In the genomic region with DNA sequence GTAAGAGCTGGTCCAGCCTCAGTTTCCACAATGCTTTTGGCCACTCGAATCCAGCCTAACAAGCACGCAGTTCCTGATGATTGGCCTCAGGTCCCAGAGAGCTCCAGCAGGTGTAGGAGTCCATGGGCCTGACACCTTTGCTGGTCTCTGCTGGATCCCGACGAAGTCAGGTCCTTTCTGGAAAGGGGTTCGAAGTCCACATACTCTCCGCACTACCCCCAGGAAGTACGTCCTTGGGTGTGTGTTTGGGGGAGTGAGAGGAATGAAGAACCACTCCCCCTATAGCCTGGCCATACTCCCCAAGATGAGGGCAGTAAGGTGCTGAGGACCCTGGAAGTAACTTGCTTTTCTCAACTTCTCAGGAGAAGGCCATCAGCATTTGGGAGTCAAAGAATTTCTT, we compare ENCODE assay signal across 15 cellular contexts.
"Had no signal": no experiment of that assay in that cellular context is flagged by ENCODE, and none has a peak within 500 bp of the region (broad histone marks: within the 10 kb centered on the region; RNA-seq: fewer than 3 reads in every experiment).

No MANE protein-coding gene starts in this region.

- H3K27ac ChIP-seq: ascending aorta, coronary artery, parathyroid adenoma, thoracic aorta, upper lobe of left lung, WERI-Rb-1 had no signal

- H3K9me3 Mint-ChIP-seq: activated naive CD4-positive, alpha-beta T cell treated with anti-CD3 and anti-CD28 coated beads for 36 hours; activated T-cell treated with anti-CD3 and anti-CD28 coated beads, Interleukin-2, amount 50 U/mL, for 24 hours; central memory CD8-positive, alpha-beta T cell; stimulated activated naive B cell treated with anti-CD40 and anti-IgM and Interleukin-4, amounts not matched to agents 10 μg/mL and 1 μg/mL and 100 μg/mL, for 72 hours had no signal

- H3K9me3 ChIP-seq: ascending aorta, spleen, thoracic aorta, upper lobe of left lung had no signal

- H3K9ac ChIP-seq: parathyroid adenoma had no signal

- H3K27me3 ChIP-seq: ascending aorta, spleen, upper lobe of left lung had no signal

- H2AFZ ChIP-seq: parathyroid adenoma had no signal

- H3K36me3 ChIP-seq: ascending aorta, spleen, thoracic aorta, upper lobe of left lung, WERI-Rb-1 had no signal

- ATAC-seq: left lobe of liver had no signal

- H3K4me3 ChIP-seq: ascending aorta, coronary artery, lung, thoracic aorta, upper lobe of left lung had no signal

- DNase-seq: glutamatergic neuron had no signal

- H3K79me2 ChIP-seq: parathyroid adenoma had no signal

- H3K27ac Mint-ChIP-seq: activated naive CD4-positive, alpha-beta T cell treated with anti-CD3 and anti-CD28 coated beads for 36 hours; T-helper 17 cell had no signal

- H3K36me3 Mint-ChIP-seq: stimulated activated naive B cell treated with anti-CD40 and anti-IgM and Interleukin-4, amounts not matched to agents 10 μg/mL and 1 μg/mL and 100 μg/mL, for 72 hours had no signal

- H3K27me3 Mint-ChIP-seq: activated T-cell treated with anti-CD3 and anti-CD28 coated beads, Interleukin-2, amount 50 U/mL, for 24 hours; central memory CD8-positive, alpha-beta T cell; stimulated activated naive B cell treated with anti-CD40 and anti-IgM and Interleukin-4, amounts not matched to agents 10 μg/mL and 1 μg/mL and 100 μg/mL, for 72 hours; T-helper 17 cell had no signal
